Comparison of ENCODE assay signal across 8 cellular contexts in the genomic region with DNA sequence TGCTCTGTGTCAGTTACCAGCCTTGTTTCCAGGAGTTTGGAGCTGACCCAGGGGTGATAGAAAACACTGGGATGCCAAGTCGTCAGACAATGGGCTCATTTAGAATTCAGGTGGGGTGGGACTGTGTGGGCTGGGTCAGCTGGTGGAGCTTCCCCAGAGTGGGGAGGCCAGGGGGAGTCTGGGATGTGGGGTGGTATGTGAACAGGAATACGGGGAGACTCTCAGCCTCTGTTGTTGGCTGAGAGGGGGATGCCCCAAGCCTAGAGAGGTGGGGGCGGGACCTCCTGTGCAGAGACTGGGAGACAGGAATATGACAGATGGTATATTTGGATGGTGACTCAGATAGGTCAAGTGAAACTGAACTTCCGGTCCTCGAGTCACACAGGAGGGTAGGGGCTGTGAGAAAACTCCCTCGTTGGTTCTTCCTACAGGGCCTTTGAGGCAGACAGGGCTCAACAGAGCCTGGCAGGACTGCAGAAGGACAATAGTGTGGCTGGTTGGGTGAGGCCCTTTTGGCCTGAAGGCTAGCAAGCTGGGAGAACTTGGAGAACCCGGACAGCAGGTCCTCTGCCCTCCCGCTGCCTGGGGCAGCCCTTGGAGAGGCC. TPM values are rescaled to one million over a fixed set of nuclear protein-coding genes. Genes with fewer than 3 reads are reported as not detected.
DNase-seq lines count a peak whose midpoint lies in the region; ATAC-seq and TF ChIP-seq lines count a peak whose summit lies in the region.

No MANE protein-coding gene starts in this region.

- H3K27ac Mint-ChIP-seq in activated CD8-positive, alpha-beta memory T cell treated with anti-CD3 and anti-CD28 coated beads, Interleukin-2, amount 10 ng/mL, durations not matched to agents 7 days and 5 days = no peak overlapping the region

- no peaks in the 10 kb centered on the region for H3K9me3 Mint-ChIP-seq in activated CD8-positive, alpha-beta memory T cell treated with anti-CD3 and anti-CD28 coated beads, Interleukin-2, amount 10 ng/mL, durations not matched to agents 7 days and 5 days (ENCODE audit: low read depth)

- TF ChIP-seq POLR2A in esophagus squamous epithelium (IDR thresholded peaks at IDR 0.05) (no peak), gastroesophageal sphincter (IDR thresholded peaks at IDR 0.05) (no peak)

- intact Hi-C loops in esophagus squamous epithelium (cut with DNase I) = no loop called here

- peaks cover 44% of the 10 kb centered on the region for H3K4me1 Mint-ChIP-seq in activated CD8-positive, alpha-beta memory T cell treated with anti-CD3 and anti-CD28 coated beads, Interleukin-2, amount 10 ng/mL, durations not matched to agents 7 days and 5 days

- no peaks in the 10 kb centered on the region for H3K36me3 Mint-ChIP-seq in activated CD8-positive, alpha-beta memory T cell treated with anti-CD3 and anti-CD28 coated beads, Interleukin-2, amount 10 ng/mL, durations not matched to agents 7 days and 5 days

- no peaks in the 10 kb centered on the region for H3K27me3 ChIP-seq in SJCRH30
- H3K27me3 ChIP-seq in esophagus squamous epithelium = peaks cover 0 to 8% (median 0%) of the 10 kb centered on the region in 4 donors
- peaks cover 23% of the 10 kb centered on the region for H3K27me3 ChIP-seq in gastroesophageal sphincter

- H3K4me1 ChIP-seq in SJCRH30 = peaks cover 3% of the 10 kb centered on the region; the same call in 1 of the 2 replicates
- peaks cover 5 to 60% (median 6%) of the 10 kb centered on the region in 3 donors for H3K4me1 ChIP-seq in esophagus squamous epithelium
- no peaks in the 10 kb centered on the region for H3K4me1 ChIP-seq in gastroesophageal sphincter

- no peaks in the 10 kb centered on the region for H3K9me3 ChIP-seq in SJCRH30 (replicated peaks)
- no peaks in the 10 kb centered on the region for H3K9me3 ChIP-seq in esophagus squamous epithelium
- H3K9me3 ChIP-seq in gastroesophageal sphincter = no peaks in the 10 kb centered on the region

- H3K4me3 Mint-ChIP-seq in activated CD8-positive, alpha-beta memory T cell treated with anti-CD3 and anti-CD28 coated beads, Interleukin-2, amount 10 ng/mL, durations not matched to agents 7 days and 5 days = no peak overlapping the region

- WGBS in esophagus squamous epithelium, 2 donors = 23 to 35% methylated on average over 6 to 7 of the region's 8 CpGs
- WGBS in gastroesophageal sphincter (ENCODE audit: low coverage in 1 of 2), 2 donors = 54 to 68% methylated on average over 4 to 7 of the region's 8 CpGs

- peak; percentile 32 for ATAC-seq in activated CD8-positive, alpha-beta memory T cell treated with anti-CD3 and anti-CD28 coated beads, Interleukin-2, amount 10 ng/mL, durations not matched to agents 7 days and 5 days
- peak; percentile 44 for ATAC-seq in HG02973 (IDR thresholded peaks at IDR 0.05; ENCODE audit: unreplicated experiment)
- ATAC-seq in gastroesophageal sphincter = no peak

- no peak for TF ChIP-seq EP300 in gastroesophageal sphincter (IDR thresholded peaks at IDR 0.05)

- H3K27ac ChIP-seq in SJCRH30 (no peak overlapping the region), esophagus squamous epithelium (peak overlapping the region; percentile 53 to 80 (median 68)), gastroesophageal sphincter (no peak overlapping the region)

- H3K36me3 ChIP-seq in SJCRH30 (no peaks in the 10 kb centered on the region), esophagus squamous epithelium (peaks cover 0 to 38% (median 0%) of the 10 kb centered on the region in 3 donors), gastroesophageal sphincter (no peaks in the 10 kb centered on the region)

- H3K4me3 ChIP-seq in SJCRH30 (no peak overlapping the region), esophagus squamous epithelium (no peak overlapping the region), gastroesophageal sphincter (no peak overlapping the region)

- peak; percentile 55 for DNase-seq in activated CD8-positive, alpha-beta memory T cell treated with anti-CD3 and anti-CD28 coated beads, Interleukin-2, amount 10 ng/mL, durations not matched to agents 7 days and 5 days
- no peak for DNase-seq in activated CD8-positive, alpha-beta memory T cell treated with anti-CD3 and anti-CD28 coated beads for 24 hours
- DNase-seq in SJCRH30 (peak; percentile 27 to 47), esophagus squamous epithelium (lab: John Stamatoyannopoulos, UW) (no peak), DMS153 (lab: John Stamatoyannopoulos, UW) (no peak)
- peak; percentile 59 for DNase-seq in stimulated activated CD4-positive, alpha-beta T cell treated with anti-CD3 and anti-CD28 coated beads, Interleukin-4, amount 100 ng/mL, for 1 hour

- peaks cover 10% of the 10 kb centered on the region for H3K27me3 Mint-ChIP-seq in activated CD8-positive, alpha-beta memory T cell treated with anti-CD3 and anti-CD28 coated beads, Interleukin-2, amount 10 ng/mL, durations not matched to agents 7 days and 5 days

- CTCF ChIA-PET in activated CD8-positive, alpha-beta memory T cell treated with anti-CD3 and anti-CD28 coated beads, Interleukin-2, amount 10 ng/mL, durations not matched to agents 7 days and 5 days (lab: Charles Lee) = no interaction called here

- TF ChIP-seq CTCF in esophagus squamous epithelium (IDR thresholded peaks at IDR 0.05) (no peak), gastroesophageal sphincter (IDR thresholded peaks at IDR 0.05) (no peak)

RNA-seq across cellular contexts. Expression of gene CDH1, which starts 23.7 kb away (rescaled TPM):
- under 1 TPM; 0.06 to 0.09 TPM for total RNA-seq in activated CD8-positive, alpha-beta memory T cell treated with anti-CD3 and anti-CD28 coated beads, Interleukin-2, amount 10 ng/mL, durations not matched to agents 7 days and 5 days
- not detected in 2 replicates for total RNA-seq in SJCRH30 (2014; rRNA removed; shearing (Covaris generic))
- total RNA-seq in esophagus squamous epithelium = 100 to 1,000 TPM in 3 of 4 donors, 10 to 100 TPM in 1; 72.7 to 302 (median 160) TPM
- 10 to 100 TPM in 1 of 4 donors, 1 to 10 TPM in 1, under 1 TPM in 2; 0.13 to 12.0 (median 1.2) TPM for total RNA-seq in gastroesophageal sphincter

Comparison
In these comparisons a context has a peak if more than half of its experiments do, and no peak if none do; other contexts are left out.
1. DNase-seq: peak in activated CD8-positive, alpha-beta memory T cell treated with anti-CD3 and anti-CD28 coated beads, Interleukin-2, amount 10 ng/mL, durations not matched to agents 7 days and 5 days (single experiment), SJCRH30 (2 of 2) and stimulated activated CD4-positive, alpha-beta T cell treated with anti-CD3 and anti-CD28 coated beads, Interleukin-4, amount 100 ng/mL, for 1 hour (single experiment); none in activated CD8-positive, alpha-beta memory T cell treated with anti-CD3 and anti-CD28 coated beads for 24 hours (single experiment), esophagus squamous epithelium (single experiment) and DMS153 (single experiment).
2. H3K27ac ChIP-seq: peak in esophagus squamous epithelium (4 of 4); none in SJCRH30 (single experiment) and gastroesophageal sphincter (0 of 4).
3. RNA of gene CDH1, which starts 23.7 kb away (total RNA-seq): 72.7 to 302 TPM in esophagus squamous epithelium; 0.13 to 12.0 TPM in gastroesophageal sphincter, 0.06 to 0.09 TPM in activated CD8-positive, alpha-beta memory T cell treated with anti-CD3 and anti-CD28 coated beads, Interleukin-2, amount 10 ng/mL, durations not matched to agents 7 days and 5 days and not detected in SJCRH30; every median in the first group is over 4 times any median in the second.